Comparison of ENCODE assay signal across 1 cellular context in genomic region chr5:101677961-101678360, GRCh38.
TF ChIP-seq lines count a peak whose summit lies in the region.

No MANE protein-coding gene starts in this region.

TF ChIP-seq in endothelial cell of umbilical vein, 7 proteins besides CTCF, POLR2A, EP300 and RAD21:
- TF ChIP-seq MAX (IDR thresholded peaks at IDR 0.05; ENCODE audit: insufficient read depth, insufficient read length) (no peak), GATA2 (IDR thresholded peaks at IDR 0.05; ENCODE audit: insufficient read depth, insufficient read length, low read depth, low read length) (no peak), JUN (IDR thresholded peaks at IDR 0.05; ENCODE audit: borderline replicate concordance, insufficient read depth, insufficient read length, low read depth) (no peak), MYC (IDR thresholded peaks at IDR 0.05; ENCODE audit: low read depth, low read length) (no peak), EZH2 (IDR thresholded peaks at IDR 0.05; ENCODE audit: borderline replicate concordance, low read depth, low read length, severe bottlenecking) (no peak)
